21 cellular contexts compared by ENCODE assay signal in the genomic region with DNA sequence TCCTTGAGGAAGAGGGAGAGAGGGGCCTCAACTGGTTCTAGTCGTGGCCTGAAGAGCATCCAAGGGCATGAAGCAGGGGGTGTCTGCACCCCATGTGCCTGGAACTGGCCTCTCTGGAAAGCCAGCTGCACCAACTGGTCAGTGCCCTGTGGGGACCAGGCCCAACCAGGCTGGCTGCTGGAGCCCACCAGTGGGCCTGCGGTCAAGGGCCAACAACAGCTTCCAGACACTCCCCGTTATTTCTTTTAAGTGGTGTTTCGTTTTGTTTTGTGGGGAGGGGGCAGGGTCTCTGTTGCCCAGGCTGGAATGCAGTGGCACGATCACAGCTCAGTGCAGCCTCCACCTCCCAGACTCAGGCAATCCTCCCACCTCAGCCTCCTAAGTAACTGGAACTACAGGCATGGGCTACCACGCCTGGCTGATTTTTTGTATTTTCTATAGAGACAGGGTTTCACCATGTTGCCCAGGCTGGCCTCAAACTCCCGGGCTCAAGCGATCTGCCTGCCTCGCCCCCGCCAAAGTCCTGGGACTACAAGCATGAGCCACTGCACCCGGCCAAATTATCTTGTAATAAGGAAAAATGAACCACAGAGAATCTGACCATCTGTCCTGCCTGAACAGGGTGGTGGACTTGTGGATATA. TPM values are rescaled to one million over a fixed set of nuclear protein-coding genes. Genes with fewer than 3 reads are reported as not detected.
DNase-seq lines count a peak whose midpoint lies in the region; ATAC-seq and TF ChIP-seq lines count a peak whose summit lies in the region.
"Had no signal": no experiment of that assay in that cellular context is flagged by ENCODE, and none has a peak within 500 bp of the region (broad histone marks: within the 10 kb centered on the region; RNA-seq: fewer than 3 reads in every experiment).

No MANE protein-coding gene starts in this region.

- peaks cover 0 to 9% (median 2%) of the 10 kb centered on the region in 4 donors for H3K36me3 ChIP-seq in sigmoid colon

- 63 to 86% methylated on average over 11 of the region's 11 CpGs for WGBS in sigmoid colon, 2 donors

- TF ChIP-seq EP300 in sigmoid colon (IDR thresholded peaks at IDR 0.05) = no peak

- no peaks in the 10 kb centered on the region for H3K9me3 ChIP-seq in sigmoid colon
- H3K9me3 ChIP-seq: vagina had no signal

- TF ChIP-seq CTCF in glutamatergic neuron (IDR thresholded peaks at IDR 0.05; ENCODE audit: partially characterized antibody, unreplicated experiment) (no peak), sigmoid colon (IDR thresholded peaks at IDR 0.05) (no peak)

- peaks cover 0 to 42% (median 32%) of the 10 kb centered on the region in 4 donors for H3K4me1 ChIP-seq in sigmoid colon

- DNase-seq in NCI-H2171 treated with DMSO at 0.1 percent for 48 hours (lab: John Stamatoyannopoulos, UW) = peak; percentile 56
- DNase-seq in NCI-H2171 (lab: John Stamatoyannopoulos, UW) = no peak
- DNase-seq in NCI-H446 treated with DMSO at 0.1 percent for 48 hours (lab: John Stamatoyannopoulos, UW) = peak; percentile 32
- no peak for DNase-seq in glutamatergic neuron
- peak; percentile 60 for DNase-seq in sigmoid colon
- no peak for DNase-seq in RPMI8226
- no peak for DNase-seq in mesenteric fat pad (ENCODE audit: low spot score)
- DNase-seq: activated CD4-positive, alpha-beta T cell treated with anti-CD3 and anti-CD28 coated beads for 36 hours; activated CD8-positive, alpha-beta memory T cell treated with anti-CD3 and anti-CD28 coated beads for 24 hours; activated gamma-delta T cell treated with Interleukin-2 at 50 U/mL for 16 hours; CD4-positive, CD25-positive, alpha-beta regulatory T cell; immature natural killer cell; IMR-90; mesendoderm; naive B cell; NCI-H1048; NCI-H187 treated with DMSO at 0.1 percent for 48 hours; T-helper 2 cell had no signal

- H3K9me3 Mint-ChIP-seq in glutamatergic neuron (ENCODE audit: unreplicated experiment) = peaks cover 37% of the 10 kb centered on the region
- H3K9me3 Mint-ChIP-seq: CD4-positive, CD25-positive, alpha-beta regulatory T cell; immature natural killer cell; naive B cell had no signal

- peaks cover 21% of the 10 kb centered on the region for H3K27me3 Mint-ChIP-seq in glutamatergic neuron (ENCODE audit: unreplicated experiment)
- H3K27me3 Mint-ChIP-seq: activated CD4-positive, alpha-beta T cell treated with anti-CD3 and anti-CD28 coated beads for 36 hours; CD4-positive, CD25-positive, alpha-beta regulatory T cell; naive B cell had no signal

- H3K4me1 Mint-ChIP-seq in glutamatergic neuron (ENCODE audit: low read depth, unreplicated experiment) = peaks cover 58% of the 10 kb centered on the region

- H3K27ac Mint-ChIP-seq in glutamatergic neuron (ENCODE audit: unreplicated experiment) = peak overlapping the region; percentile 95
- H3K27ac Mint-ChIP-seq: immature natural killer cell had no signal

- intact Hi-C loops in sigmoid colon (cut with DNase I) = no loop called here

- ATAC-seq in HG03521 (IDR thresholded peaks at IDR 0.05; ENCODE audit: unreplicated experiment) = no peak
- ATAC-seq: activated CD4-positive, alpha-beta T cell treated with anti-CD3 and anti-CD28 coated beads for 36 hours had no signal

- H3K4me3 Mint-ChIP-seq in glutamatergic neuron (ENCODE audit: unreplicated experiment) = peak overlapping the region; percentile 71
- H3K4me3 Mint-ChIP-seq: activated CD4-positive, alpha-beta T cell treated with anti-CD3 and anti-CD28 coated beads for 36 hours; immature natural killer cell; naive B cell had no signal

- no peak overlapping the region for H3K4me3 ChIP-seq in sigmoid colon
- H3K4me3 ChIP-seq: smooth muscle cell, vagina had no signal

- H3K27me3 ChIP-seq in sigmoid colon = no peaks in the 10 kb centered on the region
- H3K27me3 ChIP-seq: vagina had no signal

- no peak overlapping the region for H3K27ac ChIP-seq in sigmoid colon

- no peaks in the 10 kb centered on the region for H3K36me3 Mint-ChIP-seq in glutamatergic neuron (ENCODE audit: unreplicated experiment)

- TF ChIP-seq POLR2A in sigmoid colon (IDR thresholded peaks at IDR 0.05) = no peak

RNA-seq across cellular contexts. Expression of a gene that starts 11.9 kb away (rescaled TPM):
- total RNA-seq in glutamatergic neuron (ENCODE audit: unreplicated experiment) (not detected), sigmoid colon (under 1 TPM in 1 of 4 donors, not detected in 3; 0.66 TPM), mesenteric fat pad (not detected)
- polyA plus RNA-seq in sigmoid colon = under 1 TPM in 1 of 3 donors, not detected in 2; 0.12 TPM
- total RNA-seq: CD4-positive, CD25-positive, alpha-beta regulatory T cell; vagina had no signal

RNA-seq across cellular contexts. Expression of a gene that starts 16.5 kb away (rescaled TPM):
- total RNA-seq in glutamatergic neuron (ENCODE audit: unreplicated experiment) = 1.0 TPM
- total RNA-seq in sigmoid colon = 1 to 10 TPM in 1 of 4 donors, under 1 TPM in 3; 0.54 to 1.1 (median 0.61) TPM
- 1 to 10 TPM in 2 of 3 donors, under 1 TPM in 1; 0.60 to 4.5 (median 1.6) TPM for polyA plus RNA-seq in sigmoid colon
- total RNA-seq in mesenteric fat pad = 0.93 TPM

RNA-seq across cellular contexts. Expression of a gene that starts 24.0 kb away (rescaled TPM):
- total RNA-seq in glutamatergic neuron (ENCODE audit: unreplicated experiment) = 146 TPM
- 10 to 100 TPM; 44.6 to 50.1 (median 48.0) TPM for total RNA-seq in sigmoid colon
- 10 to 100 TPM; 27.1 to 30.7 (median 30.0) TPM for polyA plus RNA-seq in sigmoid colon
- total RNA-seq in mesenteric fat pad = 22.5 TPM

RNA-seq across cellular contexts. Expression of a gene that starts 36.0 kb away (rescaled TPM):
- total RNA-seq in glutamatergic neuron (ENCODE audit: unreplicated experiment) (66.0 TPM), sigmoid colon (1 to 10 TPM in 1 of 4 donors, under 1 TPM in 3; 0.33 to 1.7 (median 0.83) TPM), mesenteric fat pad (2.3 TPM)
- 10 to 100 TPM in 1 of 3 donors, 1 to 10 TPM in 2; 1.8 to 13.1 (median 5.1) TPM for polyA plus RNA-seq in sigmoid colon

Comparison
In these comparisons a context has a peak if more than half of its experiments do, and no peak if none do; other contexts are left out.
1. DNase-seq: peak in NCI-H2171 treated with DMSO at 0.1 percent for 48 hours (single experiment), NCI-H446 treated with DMSO at 0.1 percent for 48 hours (single experiment) and sigmoid colon (single experiment); none in NCI-H2171 (single experiment), glutamatergic neuron (single experiment), RPMI8226 (single experiment) and mesenteric fat pad (single experiment).